In the genomic region with DNA sequence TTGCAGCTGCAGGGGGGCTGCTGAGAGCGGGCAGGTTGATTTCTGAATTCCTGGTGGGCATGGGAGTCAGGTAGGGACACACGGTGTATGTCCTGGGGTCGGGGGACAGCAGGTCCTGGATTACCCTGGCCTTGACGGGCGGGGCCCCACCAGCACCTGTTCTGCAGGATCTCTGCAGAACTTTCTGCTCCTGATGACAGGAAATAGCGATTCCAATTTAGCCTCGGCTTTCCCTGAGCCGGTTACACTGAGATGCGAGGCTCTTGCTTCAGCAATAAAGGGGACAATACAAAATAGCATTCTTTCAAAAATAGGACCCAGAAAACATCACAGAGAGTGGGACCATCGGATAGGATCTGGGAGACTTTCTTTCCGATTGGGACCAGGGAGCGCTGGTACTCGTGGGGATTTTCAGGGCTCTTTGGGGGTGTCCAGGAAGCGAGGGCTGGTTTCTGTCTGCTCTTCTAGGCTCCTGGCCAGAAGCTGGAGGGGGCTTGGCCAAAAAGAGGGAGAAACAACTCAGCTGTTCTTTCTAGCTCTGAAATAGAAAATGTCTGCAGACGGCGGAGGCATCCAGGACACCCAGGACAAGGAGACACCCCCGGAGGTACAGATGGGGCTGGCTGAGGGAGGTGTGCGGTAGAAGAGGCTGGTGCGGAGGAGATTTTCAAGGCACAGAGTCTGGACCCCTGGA, we compare ENCODE assay signal across 10 cellular contexts. TPM values are rescaled to one million over a fixed set of nuclear protein-coding genes. Genes with fewer than 3 reads are reported as not detected.
DNase-seq lines count a peak whose midpoint lies in the region; ATAC-seq and TF ChIP-seq lines count a peak whose summit lies in the region.
"Had no signal": no experiment of that assay in that cellular context is flagged by ENCODE, and none has a peak within 500 bp of the region (broad histone marks: within the 10 kb centered on the region; RNA-seq: fewer than 3 reads in every experiment).

No MANE protein-coding gene starts in this region.

- peaks cover 10% of the 10 kb centered on the region for H3K79me1 ChIP-seq in neuronal stem cell (ENCODE audit: low read depth, low read length)

- H3K4me1 ChIP-seq in neuronal stem cell (ENCODE audit: control insufficient read depth in 2 of 2, insufficient read depth in 1 of 2, low read depth in 1 of 2, low read length in 2 of 2) = peaks cover 5 to 9% of the 10 kb centered on the region in 2 donors

- H3K4ac ChIP-seq in neuronal stem cell (ENCODE audit: low read length) = no peak overlapping the region

- H3K9me3 ChIP-seq in SK-N-MC (ENCODE audit: low read depth, low read length) (no peaks in the 10 kb centered on the region), neuronal stem cell (replicated peaks in 1 of 2; ENCODE audit: control insufficient read depth in 2 of 2, insufficient read depth in 1 of 2, low read depth in 1 of 2, low read length in 2 of 2) (no peaks in the 10 kb centered on the region)

- peak overlapping the region; percentile 41 for H2BK15ac ChIP-seq in neuronal stem cell (ENCODE audit: low read length)

- no peaks in the 10 kb centered on the region; the same call in 1 of the 2 replicates for H3K36me3 ChIP-seq in SK-N-MC (ENCODE audit: insufficient read depth, low read length)
- peaks cover 20 to 29% of the 10 kb centered on the region in 2 donors for H3K36me3 ChIP-seq in neuronal stem cell (replicated peaks in 1 of 2; ENCODE audit: control insufficient read depth in 2 of 2, insufficient read depth in 2 of 2, low read length in 2 of 2)

- H2AFZ ChIP-seq in neuronal stem cell (ENCODE audit: low read length) = peak overlapping the region; percentile 91

- peak overlapping the region; percentile 92 for H2AK5ac ChIP-seq in neuronal stem cell (ENCODE audit: low read depth, low read length)

- no peak overlapping the region for H2BK120ac ChIP-seq in neuronal stem cell (ENCODE audit: low read depth, low read length)

- peak overlapping the region; percentile 8 for H3K23ac ChIP-seq in neuronal stem cell (ENCODE audit: low read depth, low read length, poor library complexity)

- WGBS in neuronal stem cell (ENCODE audit: extremely low coverage in 2 of 2, insufficient read length in 2 of 2, insufficient replicate concordance in 1 of 2), 2 donors = no CpG with 5 or more reads among the region's 19 CpGs

- peak overlapping the region; percentile 33 for H4K8ac ChIP-seq in neuronal stem cell (ENCODE audit: low read depth, low read length)

- H3K14ac ChIP-seq in neuronal stem cell (ENCODE audit: low read length) = no peak overlapping the region

- DNase-seq in AG10803 (ENCODE audit: low read depth) (no peak), SK-N-MC (ENCODE audit: low read depth, low spot score) (no peak), fibroblast of villous mesenchyme (ENCODE audit: low read depth) (peak; percentile 38), neuronal stem cell (ENCODE audit: low spot score) (no peak), HT-29 (ENCODE audit: low spot score) (no peak)
- DNase-seq: activated T-cell treated with anti-CD3 and anti-CD28 coated beads for 4 hours, natural killer cell had no signal

- H3K9ac ChIP-seq in SK-N-MC (ENCODE audit: insufficient read length) (peak overlapping the region; percentile 89), neuronal stem cell (ENCODE audit: low read depth, low read length, poor library complexity) (peak overlapping the region; percentile 98)

- peak overlapping the region; percentile 68 for H3K18ac ChIP-seq in neuronal stem cell (ENCODE audit: low read length)

- H2BK5ac ChIP-seq in neuronal stem cell (ENCODE audit: low read length) = no peak overlapping the region

- H2BK12ac ChIP-seq in neuronal stem cell (ENCODE audit: low read length) = no peak overlapping the region

- ATAC-seq in GM18868 (IDR thresholded peaks at IDR 0.05; ENCODE audit: unreplicated experiment) = no peak
- no peak for ATAC-seq in HG02938 (IDR thresholded peaks at IDR 0.05; ENCODE audit: unreplicated experiment)
- no peak for ATAC-seq in HG02623 (IDR thresholded peaks at IDR 0.05; ENCODE audit: unreplicated experiment)
- ATAC-seq: natural killer cell had no signal

- H3K4me3 ChIP-seq in AG10803 (ENCODE audit: low read length) (peak overlapping the region; percentile 94), SK-N-MC (peak overlapping the region; percentile 92), fibroblast of villous mesenchyme (ENCODE audit: low read depth, low read length) (peak overlapping the region; percentile 97), neuronal stem cell (ENCODE audit: low read length in 2 of 2) (peak overlapping the region; percentile 86 to 91)

- H3K27me3 ChIP-seq in neuronal stem cell (ENCODE audit: control insufficient read depth in 3 of 3, insufficient read depth in 3 of 3, low read depth in 1 of 3, low read length in 3 of 3) = no peaks in the 10 kb centered on the region

- H3K4me2 ChIP-seq in neuronal stem cell (ENCODE audit: insufficient read depth, low read length, poor library complexity, severe bottlenecking) = peak overlapping the region; percentile 90

- no peak overlapping the region for H4K91ac ChIP-seq in neuronal stem cell (ENCODE audit: low read depth, low read length, poor library complexity)

- TF ChIP-seq CTCF in AG10803 (conservative IDR thresholded peaks at IDR 0.05; ENCODE audit: low read length) = no peak
- no peak for TF ChIP-seq CTCF in fibroblast of villous mesenchyme (IDR thresholded peaks at IDR 0.05; ENCODE audit: insufficient read depth, low read depth, low read length)

- H3K27ac ChIP-seq in SK-N-MC = no peak overlapping the region
- H3K27ac ChIP-seq in neuronal stem cell (replicated peaks; ENCODE audit: low read length) = no peak overlapping the region

RNA-seq across cellular contexts. Expression of a gene that starts 0.6 kb away (rescaled TPM):
- 14.2 and 18.4 TPM in 2 replicates for total RNA-seq in fibroblast of villous mesenchyme
- polyA plus RNA-seq in neuronal stem cell (2013, experiment 1 of 2) = 10.4 TPM
- polyA plus RNA-seq in neuronal stem cell (2013, experiment 2 of 2) = 9.9 TPM
- 26.7 and 33.3 TPM in 2 replicates for total RNA-seq in HT-29 (2014; rRNA removed; shearing (Covaris generic))

RNA-seq across cellular contexts. Expression of a gene that starts 13.9 kb away (rescaled TPM):
- total RNA-seq in fibroblast of villous mesenchyme = under 0.01 TPM in 1 of 2 replicates, not detected in the other
- 1.1 TPM for polyA plus RNA-seq in neuronal stem cell (2013, experiment 1 of 2)
- polyA plus RNA-seq in neuronal stem cell (2013, experiment 2 of 2) = 1.1 TPM
- not detected in 2 replicates for total RNA-seq in HT-29 (2014; rRNA removed; shearing (Covaris generic))

RNA-seq across cellular contexts. Expression of a gene that starts 21.8 kb away (rescaled TPM):
- total RNA-seq in fibroblast of villous mesenchyme = 3.5 and 5.5 TPM in 2 replicates
- polyA plus RNA-seq in neuronal stem cell (2013, experiment 1 of 2) = 8.2 TPM
- polyA plus RNA-seq in neuronal stem cell (2013, experiment 2 of 2) = 7.9 TPM
- total RNA-seq in HT-29 (2014; rRNA removed; shearing (Covaris generic)) = 5.8 and 7.2 TPM in 2 replicates

RNA-seq across cellular contexts. Expression of a gene that starts 47.6 kb away (rescaled TPM):
- 12.6 and 25.0 TPM in 2 replicates for total RNA-seq in fibroblast of villous mesenchyme
- 0.81 TPM for polyA plus RNA-seq in neuronal stem cell (2013, experiment 1 of 2)
- polyA plus RNA-seq in neuronal stem cell (2013, experiment 2 of 2) = 0.69 TPM
- 5.0 and 8.5 TPM in 2 replicates for total RNA-seq in HT-29 (2014; rRNA removed; shearing (Covaris generic))
